9 cellular contexts compared by ENCODE assay signal in the genomic region with DNA sequence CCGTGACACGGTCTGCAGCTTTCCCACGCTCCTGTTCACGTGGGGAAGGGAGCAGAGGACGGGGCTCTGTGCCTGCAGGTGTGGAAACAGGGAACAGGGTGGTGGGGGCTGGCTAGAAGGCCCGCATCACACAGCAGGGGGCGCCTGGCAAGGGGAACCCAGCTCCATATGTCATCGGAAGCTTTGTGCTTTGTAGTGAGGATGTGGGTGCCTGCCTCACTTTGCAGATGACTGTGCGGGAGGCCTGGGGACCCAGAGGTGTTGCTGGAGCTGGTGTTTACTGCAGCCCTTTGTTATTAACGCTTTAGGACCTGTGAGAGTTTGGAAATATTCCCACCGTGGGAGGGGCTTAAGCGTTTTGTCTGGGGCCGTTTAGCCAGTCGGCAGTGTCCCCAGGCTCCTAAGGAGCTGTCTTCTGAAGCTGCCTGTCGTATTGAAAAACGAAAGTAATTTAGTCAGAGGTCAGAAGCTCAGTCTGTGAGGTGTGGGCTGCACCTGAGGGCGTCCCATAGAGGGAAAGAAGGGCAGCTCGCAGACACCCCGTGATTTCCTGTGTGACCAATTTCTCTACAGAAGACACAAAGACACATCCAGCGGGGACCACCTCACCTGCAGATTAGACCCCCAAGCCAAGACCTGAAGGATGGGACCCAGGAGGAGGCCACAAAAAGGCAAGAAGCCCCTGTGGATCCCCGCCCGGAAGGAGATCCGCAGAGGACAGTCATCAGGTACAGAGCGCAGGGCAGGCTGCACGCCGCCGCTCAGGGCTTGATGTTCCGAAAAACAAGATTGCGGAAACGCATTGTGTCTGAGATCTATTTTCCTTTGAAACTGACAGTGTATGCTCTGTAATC. TPM values are rescaled to one million over a fixed set of nuclear protein-coding genes. Genes with fewer than 3 reads are reported as not detected.
A peak's percentile ranks its signal among the peaks of the same experiment; 100 is the strongest.
DNase-seq lines count a peak whose midpoint lies in the region; ATAC-seq and TF ChIP-seq lines count a peak whose summit lies in the region.
"Had no signal": no experiment of that assay in that cellular context is flagged by ENCODE, and none has a peak within 500 bp of the region (broad histone marks: within the 10 kb centered on the region; RNA-seq: fewer than 3 reads in every experiment).

No MANE protein-coding gene starts in this region.

- peak overlapping the region; percentile 79 for H3K4me3 Mint-ChIP-seq in activated naive CD8-positive, alpha-beta T cell treated with anti-CD3 and anti-CD28 coated beads, Interleukin-2, amount 50 U/mL, for 24 hours

- H3K27ac ChIP-seq in adrenal gland, result no peak overlapping the region

- no peaks in the 10 kb centered on the region for H3K27me3 Mint-ChIP-seq in activated naive CD8-positive, alpha-beta T cell treated with anti-CD3 and anti-CD28 coated beads, Interleukin-2, amount 50 U/mL, for 24 hours

- H3K36me3 Mint-ChIP-seq in activated naive CD8-positive, alpha-beta T cell treated with anti-CD3 and anti-CD28 coated beads, Interleukin-2, amount 50 U/mL, for 24 hours (ENCODE audit: low read depth), result peaks cover 16% of the 10 kb centered on the region

- H3K4me1 Mint-ChIP-seq in activated naive CD8-positive, alpha-beta T cell treated with anti-CD3 and anti-CD28 coated beads, Interleukin-2, amount 50 U/mL, for 24 hours, result peaks cover 19% of the 10 kb centered on the region

- H3K36me3 ChIP-seq in adrenal gland (replicated peaks in 1 of 2), result peaks cover 0 to 49% of the 10 kb centered on the region in 2 donors

- ATAC-seq in GM18505 (IDR thresholded peaks at IDR 0.05; ENCODE audit: unreplicated experiment) (peak; percentile 68), HG02642 (IDR thresholded peaks at IDR 0.05; ENCODE audit: poor library complexity, unreplicated experiment) (peak; percentile 80)
- ATAC-seq in activated naive CD8-positive, alpha-beta T cell treated with anti-CD3 and anti-CD28 coated beads, Interleukin-2, amount 50 U/mL, for 24 hours, result peak; percentile 97

- intact Hi-C loops in adrenal gland (cut with DNase I), result no loop called here

- H3K27me3 ChIP-seq in adrenal gland, result no peaks in the 10 kb centered on the region

- WGBS in adrenal gland, 4 donors, result 81 to 85% (median 84%) methylated on average over 27 to 30 of the region's 30 CpGs

- H3K27ac Mint-ChIP-seq in activated naive CD8-positive, alpha-beta T cell treated with anti-CD3 and anti-CD28 coated beads, Interleukin-2, amount 50 U/mL, for 24 hours, result peak overlapping the region; percentile 93

- TF ChIP-seq POLR2A in GM18505 (IDR thresholded peaks at IDR 0.05; ENCODE audit: borderline replicate concordance, extremely low read depth, insufficient read depth, insufficient read length), result no peak
- no peak for TF ChIP-seq POLR2A in adrenal gland (IDR thresholded peaks at IDR 0.05)

- H3K9me3 ChIP-seq in adrenal gland (replicated peaks in 1 of 3), result no peaks in the 10 kb centered on the region

- no peak overlapping the region for H3K4me3 ChIP-seq in adrenal gland

- H3K4me1 ChIP-seq in adrenal gland (replicated peaks in 1 of 2), result no peaks in the 10 kb centered on the region

- TF ChIP-seq CTCF in adrenal gland (IDR thresholded peaks at IDR 0.05), result no peak

- no peaks in the 10 kb centered on the region for H3K9me3 Mint-ChIP-seq in activated naive CD8-positive, alpha-beta T cell treated with anti-CD3 and anti-CD28 coated beads, Interleukin-2, amount 50 U/mL, for 24 hours

- DNase-seq in T-helper 1 cell (peak; percentile 69 to 91 (median 82)), adrenal gland (no peak), NCI-H2227 (lab: John Stamatoyannopoulos, UW; ENCODE audit: unreplicated experiment) (no peak), SKM-1 (lab: John Stamatoyannopoulos, UW; ENCODE audit: unreplicated experiment) (no peak)
- peak; percentile 87 for DNase-seq in activated naive CD8-positive, alpha-beta T cell treated with anti-CD3 and anti-CD28 coated beads, Interleukin-2, amount 50 U/mL, for 24 hours
- peak; percentile 64 for DNase-seq in stimulated activated CD8-positive, alpha-beta memory T cell treated with anti-CD3 and anti-CD28 coated beads, Interleukin-12 subunit alpha, Interleukin-12 subunit beta, amount 100 ng/mL, for 24 hours (ENCODE audit: extremely low read depth)

RNA-seq across cellular contexts. Expression of a gene that starts 9.1 kb away (rescaled TPM):
- 100 to 1,000 TPM in 1 of 8 donors, 10 to 100 TPM in 7; 44.5 to 102 (median 67.9) TPM for total RNA-seq in adrenal gland
- polyA plus RNA-seq in adrenal gland, result 100 to 1,000 TPM in 1 of 3 donors, 10 to 100 TPM in 2; 44.4 to 138 (median 87.6) TPM

RNA-seq across cellular contexts. Expression of a gene that starts 18.6 kb away (rescaled TPM):
- 10 to 100 TPM; 11.8 to 68.7 (median 15.1) TPM for total RNA-seq in adrenal gland
- 10 to 100 TPM in 2 of 3 donors, 1 to 10 TPM in 1; 3.6 to 61.1 (median 15.9) TPM for polyA plus RNA-seq in adrenal gland

RNA-seq across cellular contexts. Expression of a gene that starts 18.6 kb away (rescaled TPM):
- total RNA-seq in adrenal gland, result 100 to 1,000 TPM; 206 to 387 (median 237) TPM
- polyA plus RNA-seq in adrenal gland, result 1,000 to 10,000 TPM in 2 of 3 donors, 10 to 100 TPM in 1; 52.6 to 1,938 (median 1,109) TPM

RNA-seq across cellular contexts. Expression of a gene that starts 25.5 kb away (rescaled TPM):
- total RNA-seq in adrenal gland, result 1 to 10 TPM in 1 of 8 donors, under 1 TPM in 7; 0.24 to 1.5 (median 0.69) TPM
- polyA plus RNA-seq in adrenal gland, result under 1 TPM; 0.07 to 0.56 (median 0.17) TPM

RNA-seq across cellular contexts. Expression of a gene that starts 42.0 kb away (rescaled TPM):
- total RNA-seq in adrenal gland, result under 1 TPM in 3 of 8 donors, not detected in 5; 0.28 to 0.53 (median 0.28) TPM
- 1 to 10 TPM in 2 of 3 donors, not detected in 1; 1.6 to 1.7 TPM for polyA plus RNA-seq in adrenal gland
- total RNA-seq: lung microvascular endothelial cell had no signal

Comparison
In these comparisons a context has a peak if more than half of its experiments do, and no peak if none do; other contexts are left out.
1. DNase-seq: peak in T-helper 1 cell (5 of 5), activated naive CD8-positive, alpha-beta T cell treated with anti-CD3 and anti-CD28 coated beads, Interleukin-2, amount 50 U/mL, for 24 hours (single experiment) and stimulated activated CD8-positive, alpha-beta memory T cell treated with anti-CD3 and anti-CD28 coated beads, Interleukin-12 subunit alpha, Interleukin-12 subunit beta, amount 100 ng/mL, for 24 hours (single experiment); none in adrenal gland (0 of 7), NCI-H2227 (single experiment) and SKM-1 (single experiment).
2. Peak in every context shown above with its lines, with median percentiles within 50 percentile points of each other: ATAC-seq.